In genomic region chr10:97686962-97687784, GRCh38 we compare ENCODE assay signal across 8 cellular contexts. TPM values are rescaled to one million over a fixed set of nuclear protein-coding genes. Genes with fewer than 3 reads are reported as not detected.
DNase-seq lines count a peak whose midpoint lies in the region; ATAC-seq, FAIRE-seq and TF ChIP-seq lines count a peak whose summit lies in the region.

Gene AVPI1 (minus strand): TSS chr10:97687241. CDS start chr10:97679905, 7,336 bp downstream.

- H3K4me1 ChIP-seq in kidney (ENCODE audit: control insufficient read depth in 1 of 2, insufficient read depth in 1 of 2, low read depth in 1 of 2, low read length in 2 of 2) = peaks cover 20 to 23% of the 10 kb centered on the region in 2 donors

- no peaks in the 10 kb centered on the region for H3K9me3 ChIP-seq in kidney (ENCODE audit: control insufficient read depth in 1 of 2, low read length in 2 of 2)

- TF ChIP-seq POLR2A in GM19099 (IDR thresholded peaks at IDR 0.05; ENCODE audit: extremely low read depth, insufficient read length, low read depth) = peak; percentile 52

- ATAC-seq in HG03378 (IDR thresholded peaks at IDR 0.05; ENCODE audit: unreplicated experiment) = peak; percentile 94

- DNase-seq in AML-193 (lab: John Stamatoyannopoulos, UW) = peak; percentile 93 to 94
- DNase-seq in NCI-H446 treated with DMSO at 0.1 percent for 48 hours (lab: John Stamatoyannopoulos, UW) = peak; percentile 91
- DNase-seq in activated CD4-positive, CD25-positive, alpha-beta regulatory T cell treated with anti-CD3 and anti-CD28 coated beads, Interleukin-2, amount 50 U/mL, for 72 hours = peak; percentile 90
- peak; percentile 87 to 94 for DNase-seq in cerebellar nuclear complex (lab: John Stamatoyannopoulos, UW)
- peak; percentile 99 for DNase-seq in kidney
- peak; percentile 90 to 94 for DNase-seq in stimulated activated CD4-positive, alpha-beta T cell treated with anti-CD3 and anti-CD28 coated beads, Interleukin-15, amount 100 ng/mL, for 1 hour (ENCODE audit: low read depth in 1 of 2, low spot score in 1 of 2)

- intact Hi-C loops in kidney (cut with DNase I) = no loop called here

- no peak for TF ChIP-seq CTCF in kidney (IDR thresholded peaks at IDR 0.05; ENCODE audit: borderline replicate concordance, extremely low read depth, insufficient read depth)

- no peaks in the 10 kb centered on the region for H3K36me3 ChIP-seq in kidney (ENCODE audit: control insufficient read depth in 1 of 2, insufficient read depth in 2 of 2, low read length in 2 of 2)

- H3K4me3 ChIP-seq in kidney (ENCODE audit: low read length in 2 of 2) = peak within 1 kb of the TSS; percentile 60 to 82

- peak within 1 kb of the TSS; percentile 86 to 93 for H3K9ac ChIP-seq in kidney (ENCODE audit: low read length in 2 of 2)

- peak within 1 kb of the TSS; percentile 94 to 95 for H3K27ac ChIP-seq in kidney (ENCODE audit: low read depth in 2 of 2, low read length in 2 of 2)

- no peak for FAIRE-seq in kidney (lab: Jason Lieb, UNC)

RNA-seq across cellular contexts. Expression of gene AVPI1, which starts in this region (rescaled TPM):
- total RNA-seq in kidney = 10.7 TPM
- polyA plus RNA-seq in kidney (ENCODE audit: insufficient read depth, low read depth, low replicate concordance) = 15.5 TPM

Comparison
In these comparisons a context has a peak if more than half of its experiments do, and no peak if none do; other contexts are left out.
1. Peak in every context shown above with its lines: DNase-seq, ATAC-seq, H3K4me3 ChIP-seq and H3K27ac ChIP-seq.